ENCODE assay signal across 21 cellular contexts in the genomic region with DNA sequence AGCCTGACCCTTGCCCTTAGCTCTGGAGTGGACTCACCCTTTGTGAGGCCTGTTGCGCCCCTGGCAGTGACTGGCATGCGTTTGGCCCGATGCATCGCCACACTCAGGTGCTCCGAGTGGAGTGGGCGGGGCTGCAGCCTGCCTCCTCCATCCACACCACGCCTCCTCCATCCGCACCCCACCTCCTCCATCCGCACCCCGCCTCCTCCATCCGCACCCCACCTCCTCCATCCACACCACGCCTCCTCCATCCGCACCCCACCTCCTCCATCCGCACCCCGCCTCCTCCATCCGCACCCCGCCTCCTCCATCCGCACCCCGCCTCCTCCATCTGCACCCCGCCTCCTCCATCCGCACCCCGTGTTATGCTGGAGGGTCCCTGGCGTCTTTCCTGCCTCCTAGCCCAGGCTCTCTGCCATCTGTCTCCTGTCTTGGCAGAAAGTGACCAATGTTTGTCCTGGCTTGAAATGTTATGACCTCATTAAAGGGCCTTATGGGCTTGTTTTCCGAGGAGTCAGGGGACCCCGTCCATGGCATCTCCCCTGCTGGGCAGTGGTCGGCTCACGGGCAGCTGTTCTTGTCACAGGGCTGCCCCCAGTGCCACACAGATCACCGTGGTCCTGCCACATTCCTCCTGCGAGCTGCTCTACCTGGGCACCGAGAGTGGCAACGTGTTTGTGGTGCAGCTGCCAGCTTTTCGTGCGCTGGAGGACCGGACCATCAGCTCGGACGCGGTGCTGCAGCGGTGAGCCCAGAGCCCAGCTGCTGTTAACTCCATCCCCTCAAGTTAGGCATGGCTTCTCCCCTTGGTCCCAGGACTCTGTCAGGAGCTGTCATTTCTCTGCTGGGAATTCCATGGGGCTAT. TPM values are rescaled to one million over a fixed set of nuclear protein-coding genes. Genes with fewer than 3 reads are reported as not detected.
DNase-seq lines count a peak whose midpoint lies in the region; ATAC-seq and TF ChIP-seq lines count a peak whose summit lies in the region.
"Had no signal": no experiment of that assay in that cellular context is flagged by ENCODE, and none has a peak within 500 bp of the region (broad histone marks: within the 10 kb centered on the region; RNA-seq: fewer than 3 reads in every experiment).

No MANE protein-coding gene starts in this region.

- peak overlapping the region; percentile 90 for H3K27ac ChIP-seq in 22Rv1
- H3K27ac ChIP-seq in Panc1 (ENCODE audit: low read length), result peak overlapping the region; percentile 82
- no peak overlapping the region for H3K27ac ChIP-seq in upper lobe of left lung
- H3K27ac ChIP-seq: SJSA1 had no signal

- in situ Hi-C loops in Panc1 (cut with HindIII; ENCODE audit: low pct_unique_long_range_greater_than_20kb, low sequenced_read_pairs), result no loop called here

- no peaks in the 10 kb centered on the region for H3K36me3 Mint-ChIP-seq in activated T-helper 17 cell treated with anti-CD3 and anti-CD28 coated beads, Interleukin-2, amount 50 U/mL, for 72 hours (ENCODE audit: low read depth)
- no peaks in the 10 kb centered on the region for H3K36me3 Mint-ChIP-seq in natural killer cell treated with Interleukin-12 subunit alpha and Interleukin-12 subunit beta and Interleukin-15 and Interleukin-18, amount 100 ng/mL, for 72 hours
- H3K36me3 Mint-ChIP-seq: activated naive CD8-positive, alpha-beta T cell treated with anti-CD3 and anti-CD28 coated beads, Interleukin-2, amount 10 ng/mL, durations not matched to agents 7 days and 5 days had no signal

- no peaks in the 10 kb centered on the region for H3K9me3 ChIP-seq in Panc1 (ENCODE audit: control insufficient read depth, insufficient read depth, low read depth, low read length)
- no peaks in the 10 kb centered on the region for H3K9me3 ChIP-seq in upper lobe of left lung
- H3K9me3 ChIP-seq: SJSA1 had no signal

- no peak overlapping the region for H3K4me3 ChIP-seq in Panc1 (ENCODE audit: low read depth in 2 of 2, low read length in 2 of 2)
- no peak overlapping the region for H3K4me3 ChIP-seq in upper lobe of left lung
- H3K4me3 ChIP-seq: SJSA1 had no signal

- TF ChIP-seq POLR2A in upper lobe of left lung (IDR thresholded peaks at IDR 0.05), result no peak

- CTCF ChIA-PET in Panc1 (lab: Charles Lee), result no interaction called here

- H3K36me3 ChIP-seq in Panc1 (ENCODE audit: control insufficient read depth, insufficient read depth, low read length), result no peaks in the 10 kb centered on the region
- H3K36me3 ChIP-seq in upper lobe of left lung, result peaks cover 0 to 28% (median 20%) of the 10 kb centered on the region in 4 donors
- H3K36me3 ChIP-seq: SJSA1 had no signal

- no peak overlapping the region for H3K4me3 Mint-ChIP-seq in activated T-helper 17 cell treated with anti-CD3 and anti-CD28 coated beads, Interleukin-2, amount 50 U/mL, for 72 hours
- H3K4me3 Mint-ChIP-seq in natural killer cell treated with Interleukin-12 subunit alpha and Interleukin-12 subunit beta and Interleukin-15 and Interleukin-18, amount 100 ng/mL, for 72 hours, result no peak overlapping the region
- H3K4me3 Mint-ChIP-seq: activated B cell treated with CpG ODN at 0.5 μM for 24 hours; activated naive CD8-positive, alpha-beta T cell treated with anti-CD3 and anti-CD28 coated beads, Interleukin-2, amount 10 ng/mL, durations not matched to agents 7 days and 5 days; activated T-helper 1 cell treated with anti-CD3 and anti-CD28 coated beads, Interleukin-12 subunit alpha, Interleukin-12 subunit beta, Interleukin-2, Interleukin-4 antibody, amounts not matched to agents 30 ng/mL and 10 ng/mL and 1 ng/mL, durations not matched to agents 14 hours and 24 hours and 36 hours; CD8-positive, alpha-beta T cell had no signal

- no peaks in the 10 kb centered on the region for H3K4me1 Mint-ChIP-seq in activated T-helper 17 cell treated with anti-CD3 and anti-CD28 coated beads, Interleukin-2, amount 50 U/mL, for 72 hours
- H3K4me1 Mint-ChIP-seq in natural killer cell treated with Interleukin-12 subunit alpha and Interleukin-12 subunit beta and Interleukin-15 and Interleukin-18, amount 100 ng/mL, for 72 hours (ENCODE audit: low read depth in 2 of 2), result peaks cover 0 to 6% of the 10 kb centered on the region in 2 donors
- H3K4me1 Mint-ChIP-seq: activated B cell treated with CpG ODN at 0.5 μM for 24 hours; activated naive CD8-positive, alpha-beta T cell treated with anti-CD3 and anti-CD28 coated beads, Interleukin-2, amount 10 ng/mL, durations not matched to agents 7 days and 5 days had no signal

- TF ChIP-seq CTCF in 22Rv1 (IDR thresholded peaks at IDR 0.05) (no peak), Panc1 (IDR thresholded peaks at IDR 0.05) (no peak), upper lobe of left lung (IDR thresholded peaks at IDR 0.05) (no peak)

- H3K27me3 ChIP-seq in Panc1 (ENCODE audit: control insufficient read depth, insufficient read depth, low read length) (no peaks in the 10 kb centered on the region), upper lobe of left lung (no peaks in the 10 kb centered on the region)
- H3K27me3 ChIP-seq: SJSA1 had no signal

- TF ChIP-seq EP300 in upper lobe of left lung (IDR thresholded peaks at IDR 0.05), result no peak

- BruUV-seq in Panc1 (replicated peaks; lab: Mats Ljungman, UMichigan), result no TSS peak

- ATAC-seq in Panc1 (no peak), left lobe of liver (peak; percentile 31), upper lobe of left lung (ENCODE audit: low FRiP score in 2 of 2) (no peak)
- ATAC-seq in activated T-helper 17 cell treated with anti-CD3 and anti-CD28 coated beads, Interleukin-2, amount 50 U/mL, for 72 hours (replicated peaks), result no peak
- no peak for ATAC-seq in natural killer cell treated with Interleukin-12 subunit alpha and Interleukin-12 subunit beta and Interleukin-15 and Interleukin-18, amount 100 ng/mL, for 72 hours
- ATAC-seq: CD8-positive, alpha-beta T cell; PC-3; sciatic nerve had no signal

- no peaks in the 10 kb centered on the region for H3K9me3 Mint-ChIP-seq in activated T-helper 17 cell treated with anti-CD3 and anti-CD28 coated beads, Interleukin-2, amount 50 U/mL, for 72 hours
- no peaks in the 10 kb centered on the region for H3K9me3 Mint-ChIP-seq in natural killer cell treated with Interleukin-12 subunit alpha and Interleukin-12 subunit beta and Interleukin-15 and Interleukin-18, amount 100 ng/mL, for 72 hours
- H3K9me3 Mint-ChIP-seq: activated B cell treated with CpG ODN at 0.5 μM for 24 hours; activated naive CD8-positive, alpha-beta T cell treated with anti-CD3 and anti-CD28 coated beads, Interleukin-2, amount 10 ng/mL, durations not matched to agents 7 days and 5 days; activated T-helper 1 cell treated with anti-CD3 and anti-CD28 coated beads, Interleukin-12 subunit alpha, Interleukin-12 subunit beta, Interleukin-2, Interleukin-4 antibody, amounts not matched to agents 30 ng/mL and 10 ng/mL and 1 ng/mL, durations not matched to agents 14 hours and 24 hours and 36 hours; CD8-positive, alpha-beta T cell had no signal

- 89 to 97% methylated on average over 21 to 28 of the region's 38 CpGs for WGBS in upper lobe of left lung, 2 donors

- H3K27ac Mint-ChIP-seq in activated T-helper 17 cell treated with anti-CD3 and anti-CD28 coated beads, Interleukin-2, amount 50 U/mL, for 72 hours, result no peak overlapping the region
- no peak overlapping the region for H3K27ac Mint-ChIP-seq in natural killer cell treated with Interleukin-12 subunit alpha and Interleukin-12 subunit beta and Interleukin-15 and Interleukin-18, amount 100 ng/mL, for 72 hours
- H3K27ac Mint-ChIP-seq: activated B cell treated with CpG ODN at 0.5 μM for 24 hours; activated naive CD8-positive, alpha-beta T cell treated with anti-CD3 and anti-CD28 coated beads, Interleukin-2, amount 10 ng/mL, durations not matched to agents 7 days and 5 days; activated T-helper 1 cell treated with anti-CD3 and anti-CD28 coated beads, Interleukin-12 subunit alpha, Interleukin-12 subunit beta, Interleukin-2, Interleukin-4 antibody, amounts not matched to agents 30 ng/mL and 10 ng/mL and 1 ng/mL, durations not matched to agents 14 hours and 24 hours and 36 hours; CD8-positive, alpha-beta T cell had no signal

- POLR2A ChIA-PET in Panc1 (lab: Charles Lee), result no interaction called here

- H3K4me1 ChIP-seq in Panc1 (ENCODE audit: control insufficient read depth, insufficient read depth, low read length), result peaks cover 72% of the 10 kb centered on the region
- peaks cover 0 to 18% (median 14%) of the 10 kb centered on the region in 4 donors for H3K4me1 ChIP-seq in upper lobe of left lung

- H3K27me3 Mint-ChIP-seq in activated T-helper 17 cell treated with anti-CD3 and anti-CD28 coated beads, Interleukin-2, amount 50 U/mL, for 72 hours, result no peaks in the 10 kb centered on the region
- H3K27me3 Mint-ChIP-seq in natural killer cell treated with Interleukin-12 subunit alpha and Interleukin-12 subunit beta and Interleukin-15 and Interleukin-18, amount 100 ng/mL, for 72 hours, result no peaks in the 10 kb centered on the region
- H3K27me3 Mint-ChIP-seq: activated B cell treated with CpG ODN at 0.5 μM for 24 hours; activated naive CD8-positive, alpha-beta T cell treated with anti-CD3 and anti-CD28 coated beads, Interleukin-2, amount 10 ng/mL, durations not matched to agents 7 days and 5 days had no signal

- intact Hi-C loops in Panc1 (cut with micrococcal nuclease; ENCODE audit: unreplicated experiment), result no loop called here

- DNase-seq in Panc1 (ENCODE audit: low read depth, low spot score), result no peak
- DNase-seq in left lobe of liver (ENCODE audit: low spot score), result peak; percentile 69
- DNase-seq in upper lobe of left lung, result no peak
- no peak for DNase-seq in natural killer cell treated with Interleukin-12 subunit alpha and Interleukin-12 subunit beta and Interleukin-15 and Interleukin-18, amount 100 ng/mL, for 72 hours (ENCODE audit: low spot score)
- DNase-seq: activated B cell treated with CpG ODN at 0.5 μM for 24 hours; activated naive CD8-positive, alpha-beta T cell treated with anti-CD3 and anti-CD28 coated beads, Interleukin-2, amount 10 ng/mL, durations not matched to agents 7 days and 5 days; CD8-positive, alpha-beta T cell; DMS79 treated with DMSO at 0.1 percent for 48 hours; left colon; NCI-H146; NCI-H2171 treated with DMSO at 0.1 percent for 48 hours; NCI-H748 treated with DMSO at 0.1 percent for 48 hours; PC-3; stimulated activated naive CD4-positive, alpha-beta T cell; T-helper 2 cell; trophoblast cell had no signal

RNA-seq across cellular contexts. Expression of a gene that starts 28.7 kb away (rescaled TPM):
- total RNA-seq in Panc1 (2021; ENCODE audit: unreplicated experiment) (26.5 TPM), left lobe of liver (34.2 TPM), upper lobe of left lung (100 to 1,000 TPM in 4 of 6 donors, 10 to 100 TPM in 2; 89.8 to 592 (median 183) TPM)
- 26.4 TPM for polyA plus RNA-seq in Panc1 (2012; ENCODE audit: insufficient read length)
- total RNA-seq in activated T-helper 17 cell treated with anti-CD3 and anti-CD28 coated beads, Interleukin-2, amount 50 U/mL, for 72 hours, result 10 to 100 TPM; 10.2 to 44.5 TPM
- total RNA-seq in natural killer cell treated with Interleukin-12 subunit alpha and Interleukin-12 subunit beta and Interleukin-15 and Interleukin-18, amount 100 ng/mL, for 72 hours, result 10 to 100 TPM; 49.0 to 66.7 TPM

RNA-seq across cellular contexts. Expression of a gene that starts 33.4 kb away (rescaled TPM):
- 201 TPM for total RNA-seq in Panc1 (2021; ENCODE audit: unreplicated experiment)
- 233 TPM for polyA plus RNA-seq in Panc1 (2012; ENCODE audit: insufficient read length)
- total RNA-seq in left lobe of liver, result 90.6 TPM
- 10 to 100 TPM; 16.7 to 24.1 TPM for total RNA-seq in activated T-helper 17 cell treated with anti-CD3 and anti-CD28 coated beads, Interleukin-2, amount 50 U/mL, for 72 hours
- 100 to 1,000 TPM; 113 to 256 (median 175) TPM for total RNA-seq in upper lobe of left lung
- total RNA-seq in natural killer cell treated with Interleukin-12 subunit alpha and Interleukin-12 subunit beta and Interleukin-15 and Interleukin-18, amount 100 ng/mL, for 72 hours, result 10 to 100 TPM; 21.4 to 34.1 TPM

RNA-seq across cellular contexts. Expression of a gene that starts 42.6 kb away (rescaled TPM):
- total RNA-seq in Panc1 (2021; ENCODE audit: unreplicated experiment) (78.7 TPM), left lobe of liver (15.9 TPM), upper lobe of left lung (100 to 1,000 TPM in 2 of 6 donors, 10 to 100 TPM in 4; 19.5 to 125 (median 31.3) TPM)
- polyA plus RNA-seq in Panc1 (2012; ENCODE audit: insufficient read length), result 50.8 TPM
- total RNA-seq in activated T-helper 17 cell treated with anti-CD3 and anti-CD28 coated beads, Interleukin-2, amount 50 U/mL, for 72 hours, result 10 to 100 TPM; 25.3 to 46.4 TPM
- 100 to 1,000 TPM in 1 of 2 donors, 10 to 100 TPM in 1; 37.5 to 106 TPM for total RNA-seq in natural killer cell treated with Interleukin-12 subunit alpha and Interleukin-12 subunit beta and Interleukin-15 and Interleukin-18, amount 100 ng/mL, for 72 hours

RNA-seq across cellular contexts. Expression of a gene that starts 43.6 kb away (rescaled TPM):
- total RNA-seq in Panc1 (2021; ENCODE audit: unreplicated experiment) (40.0 TPM), left lobe of liver (26.4 TPM), upper lobe of left lung (100 to 1,000 TPM in 1 of 6 donors, 10 to 100 TPM in 5; 24.1 to 113 (median 48.5) TPM)
- polyA plus RNA-seq in Panc1 (2012; ENCODE audit: insufficient read length), result 20.3 TPM
- total RNA-seq in activated T-helper 17 cell treated with anti-CD3 and anti-CD28 coated beads, Interleukin-2, amount 50 U/mL, for 72 hours, result 1 to 10 TPM; 2.9 to 5.4 TPM
- total RNA-seq in natural killer cell treated with Interleukin-12 subunit alpha and Interleukin-12 subunit beta and Interleukin-15 and Interleukin-18, amount 100 ng/mL, for 72 hours, result under 1 TPM; 0.33 to 0.98 TPM

Comparison
In these comparisons a context has a peak if more than half of its experiments do, and no peak if none do; other contexts are left out.
1. H3K27ac ChIP-seq: peak in 22Rv1 (single experiment) and Panc1 (single experiment); none in upper lobe of left lung (0 of 4).